In the genomic region with DNA sequence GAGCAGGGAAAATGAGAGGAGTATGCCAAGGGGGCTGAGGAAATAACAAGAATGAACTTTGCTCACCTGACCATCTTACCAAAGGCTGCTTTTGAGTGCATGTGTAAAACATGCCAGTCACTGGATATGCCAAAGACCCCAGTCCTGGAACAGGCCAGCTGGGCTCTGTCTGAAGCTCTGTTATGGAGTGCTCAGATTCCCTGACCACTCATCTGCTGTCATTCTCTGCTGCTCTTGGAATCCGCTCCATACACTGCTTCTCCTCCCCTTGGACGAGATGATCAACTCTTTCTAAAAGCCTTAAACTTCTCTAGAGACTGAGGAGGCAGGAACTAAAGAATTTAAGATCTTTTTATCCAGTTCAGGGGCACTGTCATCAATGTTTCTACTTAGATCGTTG, we compare ENCODE assay signal across 2 cellular contexts.
TF ChIP-seq lines count a peak whose summit lies in the region.

No MANE protein-coding gene starts in this region.

TF ChIP-seq in GM12891, 5 proteins besides CTCF, POLR2A, EP300 and RAD21:
- no peak for TF ChIP-seq TAF1 (IDR thresholded peaks at IDR 0.05; ENCODE audit: low read depth, low read length)
- no peak for TF ChIP-seq PAX5 (IDR thresholded peaks at IDR 0.05; ENCODE audit: insufficient read depth, low read length, severe bottlenecking)
- no peak for TF ChIP-seq POLR2AphosphoS5 (IDR thresholded peaks at IDR 0.05; ENCODE audit: low read depth, low read length)
- no peak for TF ChIP-seq POU2F2 (IDR thresholded peaks at IDR 0.05; ENCODE audit: low read depth, low read length)
- TF ChIP-seq SPI1 (IDR thresholded peaks at IDR 0.05; ENCODE audit: low read depth, low read length) = no peak

TF ChIP-seq in H1, 55 proteins besides CTCF, POLR2A, EP300 and RAD21:
- TF ChIP-seq SAP30 (IDR thresholded peaks at IDR 0.05; ENCODE audit: insufficient read depth, insufficient replicate concordance, low read length) (no peak), CREB1 (IDR thresholded peaks at IDR 0.05) (no peak), BACH1 (IDR thresholded peaks at IDR 0.05; ENCODE audit: low read length) (no peak), TAF7 (optimal IDR thresholded peaks at IDR 0.05; ENCODE audit: borderline replicate concordance, low read depth, low read length) (no peak), CBX5 (IDR thresholded peaks at IDR 0.05; ENCODE audit: low read depth, low read length) (no peak)
- TF ChIP-seq, protein P1, sequence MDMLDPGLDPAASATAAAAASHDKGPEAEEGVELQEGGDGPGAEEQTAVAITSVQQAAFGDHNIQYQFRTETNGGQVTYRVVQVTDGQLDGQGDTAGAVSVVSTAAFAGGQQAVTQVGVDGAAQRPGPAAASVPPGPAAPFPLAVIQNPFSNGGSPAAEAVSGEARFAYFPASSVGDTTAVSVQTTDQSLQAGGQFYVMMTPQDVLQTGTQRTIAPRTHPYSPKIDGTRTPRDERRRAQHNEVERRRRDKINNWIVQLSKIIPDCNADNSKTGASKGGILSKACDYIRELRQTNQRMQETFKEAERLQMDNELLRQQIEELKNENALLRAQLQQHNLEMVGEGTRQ (IDR thresholded peaks at IDR 0.05; ENCODE audit: low read length) = no peak
